In the genomic region with DNA sequence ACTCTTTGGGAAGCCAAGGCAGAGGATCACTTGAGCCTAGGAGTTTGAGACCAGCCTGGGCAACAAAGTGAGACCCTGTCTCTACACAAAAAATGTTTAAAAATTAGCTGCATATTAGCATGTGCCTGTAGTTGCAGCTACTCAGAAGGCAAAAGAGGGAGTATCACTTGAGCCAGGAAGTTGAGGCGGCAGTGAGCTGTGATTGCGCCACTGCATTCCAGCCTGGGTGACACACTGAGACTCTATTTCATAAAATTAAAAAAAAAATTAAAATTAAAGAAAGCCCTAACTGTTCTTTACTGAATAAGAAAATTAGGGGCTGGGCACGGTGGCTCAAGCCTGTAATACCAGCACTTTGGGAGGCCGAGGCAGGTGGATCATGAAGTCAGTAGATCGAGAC, we compare ENCODE assay signal across 21 cellular contexts. TPM values are rescaled to one million over a fixed set of nuclear protein-coding genes. Genes with fewer than 3 reads are reported as not detected.
DNase-seq lines count a peak whose midpoint lies in the region; ATAC-seq, FAIRE-seq and TF ChIP-seq lines count a peak whose summit lies in the region.
"Had no signal": no experiment of that assay in that cellular context is flagged by ENCODE, and none has a peak within 500 bp of the region (broad histone marks: within the 10 kb centered on the region; RNA-seq: fewer than 3 reads in every experiment).

No MANE protein-coding gene starts in this region.

- H3K4me1 ChIP-seq in smooth muscle cell (ENCODE audit: low read depth) (no peaks in the 10 kb centered on the region), spleen (peaks cover 0 to 7% (median 0%) of the 10 kb centered on the region in 6 donors)

- H3K4me3 ChIP-seq in smooth muscle cell (no peak overlapping the region), spleen (no peak overlapping the region)
- H3K4me3 ChIP-seq: cardiac muscle cell, GM12878, heart left ventricle had no signal

- TF ChIP-seq POLR2A in GM12891 (IDR thresholded peaks at IDR 0.05; ENCODE audit: low read depth, low read length) (no peak), spleen (IDR thresholded peaks at IDR 0.05) (no peak)

- H3K9me3 ChIP-seq in smooth muscle cell (replicated peaks; ENCODE audit: low read depth) (no peaks in the 10 kb centered on the region), spleen (no peaks in the 10 kb centered on the region)

- H3K27ac ChIP-seq in smooth muscle cell (ENCODE audit: low read depth) (peak overlapping the region; percentile 36), spleen (peak overlapping the region in 2 of 8 donors; percentile 5 to 44)
- H3K27ac ChIP-seq: cardiac muscle cell, heart left ventricle had no signal

- H3K36me3 ChIP-seq in smooth muscle cell (ENCODE audit: low read depth) (peaks cover 13% of the 10 kb centered on the region), spleen (peaks cover 0 to 92% (median 51%) of the 10 kb centered on the region in 6 donors)

- peak; percentile 26 for FAIRE-seq in GM12891 (lab: Jason Lieb, UNC)
- FAIRE-seq: GM12878, kidney had no signal

- no peaks in the 10 kb centered on the region for H3K79me2 ChIP-seq in smooth muscle cell (ENCODE audit: low read depth)

- in situ Hi-C loops in ACHN (cut with HindIII; ENCODE audit: low pct_ligation_motif_present, low pct_unique_long_range_greater_than_20kb, low sequenced_read_pairs): no loop called here

- H3F3A ChIP-seq in smooth muscle cell (ENCODE audit: low read depth): no peaks in the 10 kb centered on the region

- intact Hi-C loops in spleen (cut with DNase I; ENCODE audit: low total_unique reads): no loop called here

- H3K4me2 ChIP-seq in smooth muscle cell: no peak overlapping the region

- ATAC-seq in GM18517 (IDR thresholded peaks at IDR 0.05; ENCODE audit: unreplicated experiment): no peak
- ATAC-seq: GM12878, heart left ventricle, WTC11 had no signal

- WGBS in smooth muscle cell (ENCODE audit: low lambda C conversion rate): 86% methylated on average over 5 of the region's 5 CpGs
- WGBS in spleen, 5 donors: 85 to 98% (median 86%) methylated on average over 5 of the region's 5 CpGs

- H4K20me1 ChIP-seq in smooth muscle cell (ENCODE audit: low read depth): no peaks in the 10 kb centered on the region

- H3K9ac ChIP-seq in smooth muscle cell (ENCODE audit: low read depth): no peak overlapping the region

- DNase-seq in GM12891 (ENCODE audit: insufficient read length, low spot score) (no peak), RPMI7951 (ENCODE audit: low read depth) (peak; percentile 15), fibroblast of gingiva (ENCODE audit: low read depth) (peak; percentile 65), smooth muscle cell (lab: John Stamatoyannopoulos, UW; ENCODE audit: unreplicated experiment) (no peak), ACHN (no peak), GOT3 (lab: John Stamatoyannopoulos, UW) (no peak), spleen (no peak)
- DNase-seq: activated naive CD4-positive, alpha-beta T cell treated with Interleukin-2 at 50 U/mL for 16 hours; CD4-positive, alpha-beta T cell; DND-41; effector CD4-positive, alpha-beta T cell; heart left ventricle; kidney; midbrain; NCI-H1930; NCI-H524 treated with DMSO at 0.1 percent for 48 hours; stimulated activated naive CD4-positive, alpha-beta T cell had no signal

- TF ChIP-seq CTCF in smooth muscle cell (IDR thresholded peaks at IDR 0.05; ENCODE audit: borderline replicate concordance, insufficient read depth, poor library complexity, severe bottlenecking): no peak
- TF ChIP-seq CTCF in spleen (IDR thresholded peaks at IDR 0.05 in 8 of 11, conservative IDR thresholded peaks at IDR 0.05 in 3 of 11): no peak

- H2AFZ ChIP-seq in smooth muscle cell (ENCODE audit: low read depth): no peak overlapping the region

- no peaks in the 10 kb centered on the region for H3K27me3 ChIP-seq in smooth muscle cell (ENCODE audit: low read depth)
- no peaks in the 10 kb centered on the region for H3K27me3 ChIP-seq in spleen (replicated peaks in 1 of 7)
- H3K27me3 ChIP-seq: cardiac muscle cell, heart left ventricle had no signal

TF ChIP-seq in GM12891, 5 proteins besides CTCF, POLR2A, EP300 and RAD21:
- TF ChIP-seq TAF1 (IDR thresholded peaks at IDR 0.05; ENCODE audit: low read depth, low read length) (no peak), SPI1 (IDR thresholded peaks at IDR 0.05; ENCODE audit: low read depth, low read length) (no peak), POLR2AphosphoS5 (IDR thresholded peaks at IDR 0.05; ENCODE audit: low read depth, low read length) (no peak)
TF ChIP-seq in GM12891: peak in this region for 0.

RNA-seq across cellular contexts. Expression of a gene that starts 27.0 kb away (rescaled TPM):
- polyA plus RNA-seq in GM12891 (2012; ENCODE audit: low read depth, missing spikeins): 9.4 TPM
- total RNA-seq in RPMI7951 (2014; rRNA removed; shearing (Covaris generic)): 19.7 and 20.0 TPM in 2 replicates
- 25.8 and 36.6 TPM in 2 replicates for total RNA-seq in smooth muscle cell
- polyA plus RNA-seq in smooth muscle cell: 6.7 and 7.6 TPM in 2 replicates
- total RNA-seq in spleen: 10 to 100 TPM; 23.3 to 37.4 (median 26.1) TPM
- polyA plus RNA-seq in spleen: 1 to 10 TPM; 3.7 to 4.7 (median 4.1) TPM

RNA-seq across cellular contexts. Expression of a gene that starts 40.3 kb away (rescaled TPM):
- 63.7 TPM for polyA plus RNA-seq in GM12891 (2012; ENCODE audit: low read depth, missing spikeins)
- 38.4 and 56.4 TPM in 2 replicates for total RNA-seq in RPMI7951 (2014; rRNA removed; shearing (Covaris generic))
- 26.6 and 35.7 TPM in 2 replicates for total RNA-seq in smooth muscle cell
- polyA plus RNA-seq in smooth muscle cell: 37.1 and 38.3 TPM in 2 replicates
- total RNA-seq in spleen: 10 to 100 TPM; 27.7 to 52.5 (median 36.9) TPM
- 10 to 100 TPM; 13.6 to 22.1 (median 18.0) TPM for polyA plus RNA-seq in spleen

Comparison
In these comparisons a context has a peak if more than half of its experiments do, and no peak if none do; other contexts are left out.
1. DNase-seq: peak in RPMI7951 (single experiment) and fibroblast of gingiva (single experiment); none in GM12891 (single experiment), smooth muscle cell (single experiment), ACHN (single experiment), GOT3 (single experiment) and spleen (single experiment).